Comparison of ENCODE assay signal across 12 cellular contexts in the genomic region with DNA sequence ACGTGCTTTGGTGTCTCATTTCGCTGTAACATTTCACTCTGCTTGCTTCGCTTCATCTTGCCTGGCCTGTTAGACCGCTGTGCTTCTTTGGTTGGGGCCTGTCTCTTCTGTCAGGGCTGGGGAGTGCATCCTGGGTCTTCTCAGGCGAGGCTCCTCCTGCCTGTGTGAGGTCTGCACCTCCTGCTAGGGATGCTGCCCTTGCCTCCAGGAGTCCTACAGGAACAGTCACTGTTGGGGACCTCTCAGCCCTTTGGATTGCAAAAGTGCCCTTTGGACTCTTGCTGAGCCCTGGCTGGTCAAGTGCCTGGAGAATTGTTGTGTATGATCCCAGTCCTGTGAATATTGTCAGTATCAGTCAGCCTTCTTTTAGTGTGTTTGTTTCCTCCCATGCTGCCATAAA.
DNase-seq lines count a peak whose midpoint lies in the region; ATAC-seq and TF ChIP-seq lines count a peak whose summit lies in the region.
"Had no signal": no experiment of that assay in that cellular context is flagged by ENCODE, and none has a peak within 500 bp of the region (broad histone marks: within the 10 kb centered on the region; RNA-seq: fewer than 3 reads in every experiment).

No MANE protein-coding gene starts in this region.

- H3K79me1 ChIP-seq in H9 (ENCODE audit: insufficient read depth, low read depth, low read length, poor library complexity, severe bottlenecking), result no peaks in the 10 kb centered on the region

- H2BK15ac ChIP-seq in H9 (ENCODE audit: low read depth, low read length), result no peak overlapping the region

- no peak overlapping the region for H3T11ph ChIP-seq in H9 (ENCODE audit: low read length)

- H3K79me2 ChIP-seq in H9 (ENCODE audit: insufficient read depth, low read length), result no peaks in the 10 kb centered on the region

- H2AFZ ChIP-seq in H9 (ENCODE audit: low read length), result no peak overlapping the region

- H3K18ac ChIP-seq in H9 (ENCODE audit: insufficient read length, low read depth, low read length), result no peak overlapping the region

- H3K27ac Mint-ChIP-seq in CD8-positive, alpha-beta T cell, result peak overlapping the region; percentile 28
- H3K27ac Mint-ChIP-seq in H9, result no peak overlapping the region
- peak overlapping the region; percentile 58 for H3K27ac Mint-ChIP-seq in activated T-helper 17 cell treated with anti-CD3 and anti-CD28 coated beads, Interleukin-2, amount 50 U/mL, for 72 hours
- H3K27ac Mint-ChIP-seq: dendritic cell treated with granulocyte-macrophage colony-stimulating factor and Interleukin-4, amounts not matched to agents 40 ng/mL and 50 ng/mL, for 4 days had no signal

- H3K27me3 ChIP-seq in CD8-positive, alpha-beta T cell (ENCODE audit: insufficient read depth, low read length), result no peaks in the 10 kb centered on the region
- H3K27me3 ChIP-seq in H9 (ENCODE audit: insufficient read depth, low read length), result no peaks in the 10 kb centered on the region
- H3K27me3 ChIP-seq in liver (ENCODE audit: control insufficient read depth in 4 of 4, insufficient read depth in 4 of 4, low read length in 3 of 4), result no peaks in the 10 kb centered on the region
- H3K27me3 ChIP-seq: BLaER1 had no signal

- peak overlapping the region; percentile 11 for H3K4me2 ChIP-seq in H9 (ENCODE audit: insufficient read depth, insufficient read length, low read length)
- H3K4me2 ChIP-seq: BLaER1 had no signal

- H3K27me3 Mint-ChIP-seq in CD8-positive, alpha-beta T cell (ENCODE audit: low read depth), result no peaks in the 10 kb centered on the region
- peaks cover 51% of the 10 kb centered on the region for H3K27me3 Mint-ChIP-seq in H9 (ENCODE audit: low read depth)
- H3K27me3 Mint-ChIP-seq in activated T-helper 17 cell treated with anti-CD3 and anti-CD28 coated beads, Interleukin-2, amount 50 U/mL, for 72 hours, result no peaks in the 10 kb centered on the region
- H3K27me3 Mint-ChIP-seq: dendritic cell treated with granulocyte-macrophage colony-stimulating factor and Interleukin-4, amounts not matched to agents 40 ng/mL and 50 ng/mL, for 4 days had no signal

- peak; percentile 65 to 72 for TF ChIP-seq RAD21 in liver (IDR thresholded peaks at IDR 0.05)

- intact Hi-C loops in CD8-positive, alpha-beta T cell (cut with DNase I, micrococcal nuclease), result loop anchor here in 1 of 2 experiments (5.0 kb wide), 1 partner anchor 64 kb away; no protein-coding TSS in a partner anchor

- peaks cover 33% of the 10 kb centered on the region for H3K36me3 Mint-ChIP-seq in CD8-positive, alpha-beta T cell
- no peaks in the 10 kb centered on the region for H3K36me3 Mint-ChIP-seq in H9 (ENCODE audit: insufficient read depth in 1 of 3, low read depth in 3 of 3)
- H3K36me3 Mint-ChIP-seq in activated T-helper 17 cell treated with anti-CD3 and anti-CD28 coated beads, Interleukin-2, amount 50 U/mL, for 72 hours (ENCODE audit: low read depth), result peaks cover 90% of the 10 kb centered on the region

- no peaks in the 10 kb centered on the region for H3K9me3 ChIP-seq in CD8-positive, alpha-beta T cell (ENCODE audit: low read length)
- H3K9me3 ChIP-seq in H9 (ENCODE audit: control insufficient read depth, low read depth, low read length), result no peaks in the 10 kb centered on the region
- H3K9me3 ChIP-seq in liver (ENCODE audit: control insufficient read depth in 4 of 4, low read length in 3 of 4), result no peaks in the 10 kb centered on the region
- H3K9me3 ChIP-seq: BLaER1 had no signal

- peaks cover 54% of the 10 kb centered on the region for H3K4me1 ChIP-seq in CD8-positive, alpha-beta T cell (ENCODE audit: insufficient read depth, low read length)
- peaks cover 4% of the 10 kb centered on the region; the same call in 1 of the 2 replicates for H3K4me1 ChIP-seq in H9 (ENCODE audit: insufficient read depth, low read length)
- peaks cover 0 to 7% (median 4%) of the 10 kb centered on the region in 4 donors for H3K4me1 ChIP-seq in liver (ENCODE audit: control insufficient read depth in 4 of 4, insufficient read depth in 4 of 4, low read length in 3 of 4)

- no CpG with 5 or more reads among the region's 5 CpGs for WGBS in H9 (ENCODE audit: extremely low coverage, insufficient read length, low lambda C conversion rate)
- 80% methylated on average over 5 of the region's 5 CpGs for WGBS in liver

- H3K9ac ChIP-seq in H9 (ENCODE audit: extremely low read depth, insufficient read length, low read length), result no peak overlapping the region
- H3K9ac ChIP-seq in liver (ENCODE audit: low read depth in 1 of 2, low read length in 2 of 2), result no peak overlapping the region
- H3K9ac ChIP-seq: BLaER1 had no signal

- no peak overlapping the region for H4K8ac ChIP-seq in H9 (replicated peaks; ENCODE audit: insufficient read length, low read depth, low read length)

- H3K14ac ChIP-seq in H9 (ENCODE audit: insufficient read depth, low read length), result no peak overlapping the region; the same call in 1 of the 2 replicates

- H3K4me3 ChIP-seq in CD8-positive, alpha-beta T cell (ENCODE audit: low read depth, low read length), result no peak overlapping the region
- no peak overlapping the region for H3K4me3 ChIP-seq in liver (ENCODE audit: low read depth in 1 of 3, low read length in 3 of 3)
- H3K4me3 ChIP-seq: BLaER1 had no signal

- in situ Hi-C loops in GM13976 (cut with MboI; ENCODE audit: low sequenced_read_pairs, unreplicated experiment), result no loop called here

- POLR2A ChIA-PET in CD8-positive, alpha-beta T cell (lab: Charles Lee), result no interaction called here

- H2BK20ac ChIP-seq in H9 (ENCODE audit: low read depth, low read length, poor library complexity, severe bottlenecking), result no peak overlapping the region

- no peak overlapping the region for H3K23ac ChIP-seq in H9 (ENCODE audit: insufficient read length, low read depth, low read length)

- H3K36me3 ChIP-seq in CD8-positive, alpha-beta T cell (ENCODE audit: insufficient read depth, low read length), result no peaks in the 10 kb centered on the region
- peaks cover 0 to 4% (median 0%) of the 10 kb centered on the region in 4 donors for H3K36me3 ChIP-seq in liver (ENCODE audit: control insufficient read depth in 4 of 4, insufficient read depth in 3 of 4, low read depth in 1 of 4, low read length in 3 of 4)
- H3K36me3 ChIP-seq: BLaER1 had no signal

- no peak overlapping the region for H3K27ac ChIP-seq in CD8-positive, alpha-beta T cell (ENCODE audit: low read depth, low read length)
- H3K27ac ChIP-seq in H9 (ENCODE audit: insufficient read length, low read depth, low read length), result no peak overlapping the region
- H3K27ac ChIP-seq in liver (ENCODE audit: low read depth in 1 of 2, low read length in 2 of 2), result peak overlapping the region; percentile 26 to 42
- H3K27ac ChIP-seq: BLaER1 had no signal

- H3K23me2 ChIP-seq in H9 (ENCODE audit: insufficient read length, low read depth, low read length, poor library complexity, severe bottlenecking), result no peaks in the 10 kb centered on the region

- no peak overlapping the region for H3K4ac ChIP-seq in H9 (ENCODE audit: low read depth, low read length)

- H2BK12ac ChIP-seq in H9 (ENCODE audit: insufficient read length, low read depth, low read length), result no peak overlapping the region

- ATAC-seq in CD8-positive, alpha-beta T cell, result no peak
- ATAC-seq in activated T-helper 17 cell treated with anti-CD3 and anti-CD28 coated beads, Interleukin-2, amount 50 U/mL, for 72 hours (replicated peaks), result peak; percentile 9
- ATAC-seq: left cardiac atrium had no signal

- no peak overlapping the region for H4K5ac ChIP-seq in H9 (ENCODE audit: insufficient read length, low read depth, low read length)

- no peak overlapping the region for H3K56ac ChIP-seq in H9 (ENCODE audit: insufficient read length, low read depth, low read length)

- no peak for DNase-seq in CD8-positive, alpha-beta T cell
- DNase-seq in H9, result peak; percentile 77
- no peak for DNase-seq in cerebellar cortex (ENCODE audit: low spot score)
- DNase-seq in GM13976 (ENCODE audit: low spot score), result no peak
- DNase-seq in DMS79 (lab: John Stamatoyannopoulos, UW), result no peak
- no peak for DNase-seq in HCEC 1CT
- DNase-seq: activated CD4-positive, alpha-beta T cell treated with anti-CD3 and anti-CD28 coated beads, Interleukin-2, amount 50 U/mL, for 4 hours; left cardiac atrium had no signal

- H2BK120ac ChIP-seq in H9 (ENCODE audit: low read depth, low read length, poor library complexity, severe bottlenecking), result no peak overlapping the region

- no peak overlapping the region for H3K4me3 Mint-ChIP-seq in CD8-positive, alpha-beta T cell
- H3K4me3 Mint-ChIP-seq in H9, result peak overlapping the region in 1 of 2 experiments; percentile 55; a peak in 2 of 5 replicates
- H3K4me3 Mint-ChIP-seq in activated T-helper 17 cell treated with anti-CD3 and anti-CD28 coated beads, Interleukin-2, amount 50 U/mL, for 72 hours, result peak overlapping the region; percentile 38
- H3K4me3 Mint-ChIP-seq: dendritic cell treated with granulocyte-macrophage colony-stimulating factor and Interleukin-4, amounts not matched to agents 40 ng/mL and 50 ng/mL, for 4 days had no signal

- no peak overlapping the region for H4K91ac ChIP-seq in H9 (ENCODE audit: insufficient read length, low read depth, low read length)

- H2AK5ac ChIP-seq in H9 (ENCODE audit: insufficient read length, low read length), result no peak overlapping the region

- no peak for TF ChIP-seq CTCF in CD8-positive, alpha-beta T cell (IDR thresholded peaks at IDR 0.05)
- no peak for TF ChIP-seq CTCF in H9 (conservative IDR thresholded peaks at IDR 0.05)
- no peak for TF ChIP-seq CTCF in liver (IDR thresholded peaks at IDR 0.05; ENCODE audit: low read depth, low read length, missing input control)
- no peak for TF ChIP-seq CTCF in GM13976 (IDR thresholded peaks at IDR 0.05; ENCODE audit: borderline replicate concordance, control extremely low read depth, extremely low read depth, insufficient read depth, missing control alignments)

- no peak overlapping the region for H2BK5ac ChIP-seq in H9 (ENCODE audit: insufficient read length, low read length)

- CTCF ChIA-PET in CD8-positive, alpha-beta T cell (lab: Charles Lee), result no interaction called here

- H3K4me1 Mint-ChIP-seq in CD8-positive, alpha-beta T cell (ENCODE audit: low read depth), result peaks cover 85% of the 10 kb centered on the region
- H3K4me1 Mint-ChIP-seq in H9, result peaks cover 38 to 42% of the 10 kb centered on the region in 2 experiments
- peaks cover 68% of the 10 kb centered on the region for H3K4me1 Mint-ChIP-seq in activated T-helper 17 cell treated with anti-CD3 and anti-CD28 coated beads, Interleukin-2, amount 50 U/mL, for 72 hours

- H3K9me3 Mint-ChIP-seq in CD8-positive, alpha-beta T cell, result no peaks in the 10 kb centered on the region
- no peaks in the 10 kb centered on the region for H3K9me3 Mint-ChIP-seq in H9
- H3K9me3 Mint-ChIP-seq in activated T-helper 17 cell treated with anti-CD3 and anti-CD28 coated beads, Interleukin-2, amount 50 U/mL, for 72 hours, result no peaks in the 10 kb centered on the region
- H3K9me3 Mint-ChIP-seq: dendritic cell treated with granulocyte-macrophage colony-stimulating factor and Interleukin-4, amounts not matched to agents 40 ng/mL and 50 ng/mL, for 4 days had no signal

- no peaks in the 10 kb centered on the region for H4K20me1 ChIP-seq in H9 (ENCODE audit: control insufficient read depth, insufficient read depth, insufficient read length)
- H4K20me1 ChIP-seq: BLaER1 had no signal

TF ChIP-seq in liver, 16 proteins besides CTCF, POLR2A, EP300 and RAD21 (continues in another document):
- TF ChIP-seq, protein P1, sequence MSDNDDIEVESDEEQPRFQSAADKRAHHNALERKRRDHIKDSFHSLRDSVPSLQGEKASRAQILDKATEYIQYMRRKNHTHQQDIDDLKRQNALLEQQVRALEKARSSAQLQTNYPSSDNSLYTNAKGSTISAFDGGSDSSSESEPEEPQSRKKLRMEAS (IDR thresholded peaks at IDR 0.05), result no peak

Comparison
In these comparisons a context has a peak if more than half of its experiments do, and no peak if none do; other contexts are left out.
1. H3K27ac ChIP-seq: peak in liver (2 of 2); none in CD8-positive, alpha-beta T cell (single experiment) and H9 (single experiment).
2. H3K27ac Mint-ChIP-seq: peak in CD8-positive, alpha-beta T cell (single experiment) and activated T-helper 17 cell treated with anti-CD3 and anti-CD28 coated beads, Interleukin-2, amount 50 U/mL, for 72 hours (single experiment); none in H9 (0 of 3).